In genomic region chr1:18900303-18900841, GRCh38 we compare ENCODE assay signal across 1 cellular context.
TF ChIP-seq lines count a peak whose summit lies in the region.

No MANE protein-coding gene starts in this region.

TF ChIP-seq in HepG2, 621 proteins besides CTCF, POLR2A, EP300 and RAD21 (continued from another document and continues in another):
- TF ChIP-seq GATAD1 (CRISPR knock-in tag; IDR thresholded peaks at IDR 0.05), result peak; percentile 41; the same call in 1 of the 2 replicates
- TF ChIP-seq ZBTB38 (CRISPR knock-in tag; IDR thresholded peaks at IDR 0.05), result 0 out of 2 replicates have a peak, but pooled peaks have one; percentile 20
- TF ChIP-seq PAWR (CRISPR knock-in tag; IDR thresholded peaks at IDR 0.05; ENCODE audit: borderline replicate concordance), result no peak
- no peak for TF ChIP-seq ASH2L (IDR thresholded peaks at IDR 0.05; ENCODE audit: insufficient read length, low read depth, low read length)
- TF ChIP-seq CEBPG (CRISPR knock-in tag; IDR thresholded peaks at IDR 0.05), result peak; percentile 80
- TF ChIP-seq TFDP2 (CRISPR knock-in tag; IDR thresholded peaks at IDR 0.05), result no peak
- no peak for TF ChIP-seq MAZ (IDR thresholded peaks at IDR 0.05; ENCODE audit: borderline replicate concordance, low read depth, low read length)
- TF ChIP-seq MAZ (CRISPR knock-in tag; IDR thresholded peaks at IDR 0.05; ENCODE audit: low read depth), result peak; percentile 62
- TF ChIP-seq ZNF274 (CRISPR knock-in tag; IDR thresholded peaks at IDR 0.05), result 0 out of 2 replicates have a peak, but pooled peaks have one; percentile 43
- peak; percentile 98 for TF ChIP-seq SKIL (CRISPR knock-in tag; IDR thresholded peaks at IDR 0.05; ENCODE audit: borderline replicate concordance)
- no peak for TF ChIP-seq CBFB (CRISPR knock-in tag; IDR thresholded peaks at IDR 0.05)
- peak; percentile 84; the same call in 1 of the 2 replicates for TF ChIP-seq ZNF558 (CRISPR knock-in tag; IDR thresholded peaks at IDR 0.05; ENCODE audit: borderline replicate concordance)
- TF ChIP-seq BHLHE40 (IDR thresholded peaks at IDR 0.05; ENCODE audit: low read length), result peak; percentile 41; the same call in 1 of the 2 replicates
- 0 out of 2 replicates have a peak, but pooled peaks have one; percentile 43 for TF ChIP-seq ZSCAN9 (CRISPR knock-in tag; IDR thresholded peaks at IDR 0.05; ENCODE audit: borderline replicate concordance)
- peak; percentile 66; the same call in 1 of the 2 replicates for TF ChIP-seq KDM6A (CRISPR knock-in tag; IDR thresholded peaks at IDR 0.05; ENCODE audit: low read depth)
- TF ChIP-seq IKZF5 (CRISPR knock-in tag; IDR thresholded peaks at IDR 0.05), result peak; percentile 96
- TF ChIP-seq ZNF629 (CRISPR knock-in tag; conservative IDR thresholded peaks at IDR 0.05), result peak; percentile 25; the same call in 1 of the 2 replicates
- TF ChIP-seq RXRB (CRISPR knock-in tag; IDR thresholded peaks at IDR 0.05; ENCODE audit: borderline replicate concordance), result peak; percentile 96
- TF ChIP-seq SIN3A (IDR thresholded peaks at IDR 0.05; ENCODE audit: borderline replicate concordance, low read depth, low read length), result 0 out of 2 replicates have a peak, but pooled peaks have one; percentile 56
- 0 out of 2 replicates have a peak, but pooled peaks have one; percentile 38 for TF ChIP-seq AHR (CRISPR knock-in tag; IDR thresholded peaks at IDR 0.05)
- peak; percentile 34; the same call in 1 of the 2 replicates for TF ChIP-seq KDM2A (CRISPR knock-in tag; IDR thresholded peaks at IDR 0.05; ENCODE audit: borderline replicate concordance, low read depth)
- TF ChIP-seq PITX1 (CRISPR knock-in tag; IDR thresholded peaks at IDR 0.05), result peak; percentile 83
- 0 out of 2 replicates have a peak, but pooled peaks have one; percentile 43 for TF ChIP-seq ZFP36L1 (CRISPR knock-in tag; IDR thresholded peaks at IDR 0.05)
- no peak for TF ChIP-seq KLF9 (CRISPR knock-in tag; IDR thresholded peaks at IDR 0.05; ENCODE audit: low read depth)
- peak; percentile 63; the same call in 1 of the 2 replicates for TF ChIP-seq ZNF232 (CRISPR knock-in tag; IDR thresholded peaks at IDR 0.05; ENCODE audit: borderline replicate concordance)
- peak; percentile 45; the same call in 1 of the 2 replicates for TF ChIP-seq ELF1 (CRISPR knock-in tag; IDR thresholded peaks at IDR 0.05)
- no peak for TF ChIP-seq ATF3 (CRISPR knock-in tag; IDR thresholded peaks at IDR 0.05)
- TF ChIP-seq SMAD1 (CRISPR knock-in tag; IDR thresholded peaks at IDR 0.05; ENCODE audit: borderline replicate concordance, low read depth), result no peak
- no peak for TF ChIP-seq CCDC6 (CRISPR knock-in tag; IDR thresholded peaks at IDR 0.05)
- TF ChIP-seq KLF11 (CRISPR knock-in tag; IDR thresholded peaks at IDR 0.05), result peak; percentile 76
- TF ChIP-seq ZNF780A (CRISPR knock-in tag; IDR thresholded peaks at IDR 0.05), result no peak; the same call in 1 of the 2 replicates
- TF ChIP-seq ZBTB26 (CRISPR knock-in tag; IDR thresholded peaks at IDR 0.05; ENCODE audit: borderline replicate concordance), result peak; percentile 89
- no peak for TF ChIP-seq SRY (CRISPR knock-in tag; IDR thresholded peaks at IDR 0.05)
- TF ChIP-seq MED1 (CRISPR knock-in tag; IDR thresholded peaks at IDR 0.05), result peak; percentile 97
- TF ChIP-seq FOXM1 (CRISPR knock-in tag; IDR thresholded peaks at IDR 0.05), result no peak
- TF ChIP-seq ZFP91 (CRISPR knock-in tag; IDR thresholded peaks at IDR 0.05; ENCODE audit: borderline replicate concordance), result no peak; the same call in 1 of the 2 replicates
- peak; percentile 87 for TF ChIP-seq SALL1 (CRISPR knock-in tag; IDR thresholded peaks at IDR 0.05)
- no peak for TF ChIP-seq ZSCAN25 (CRISPR knock-in tag; IDR thresholded peaks at IDR 0.05)
- peak; percentile 56; the same call in 1 of the 2 replicates for TF ChIP-seq TCF7L2 (IDR thresholded peaks at IDR 0.05; ENCODE audit: low read depth, low read length)
- no peak for TF ChIP-seq DZIP1 (CRISPR knock-in tag; IDR thresholded peaks at IDR 0.05)
- TF ChIP-seq PHF8 (CRISPR knock-in tag; IDR thresholded peaks at IDR 0.05), result no peak; the same call in 1 of the 2 replicates
- no peak for TF ChIP-seq FOXA1 (IDR thresholded peaks at IDR 0.05)
- TF ChIP-seq FOXA1 (CRISPR knock-in tag; IDR thresholded peaks at IDR 0.05), result peak; percentile 67
- 0 out of 2 replicates have a peak, but pooled peaks have one; percentile 37 for TF ChIP-seq ZBED4 (CRISPR knock-in tag; IDR thresholded peaks at IDR 0.05; ENCODE audit: borderline replicate concordance)
- peak; percentile 84 for TF ChIP-seq MEF2D (CRISPR knock-in tag; IDR thresholded peaks at IDR 0.05)
